Comparison of ENCODE assay signal across 1 cellular context in the genomic region with DNA sequence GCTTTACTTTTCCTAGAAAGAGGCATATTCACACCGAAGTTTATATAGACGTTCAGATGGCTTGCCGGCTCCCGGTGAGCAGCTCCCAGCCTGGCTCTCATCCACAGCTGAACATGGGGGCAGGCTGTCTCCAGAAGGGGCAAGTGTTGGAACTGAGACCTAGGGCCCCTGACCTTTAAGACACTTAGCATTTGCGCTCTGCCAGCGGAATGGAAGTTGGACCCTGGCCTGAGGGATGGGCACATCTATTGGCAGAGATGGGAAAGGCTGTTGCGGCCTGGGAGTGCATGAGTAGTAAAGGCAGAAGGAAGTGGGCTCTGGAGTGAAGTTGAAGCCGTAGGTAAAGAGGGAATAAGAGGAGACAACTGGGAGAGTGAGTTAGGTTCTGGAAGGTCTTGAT.
TF ChIP-seq lines count a peak whose summit lies in the region.

No MANE protein-coding gene starts in this region.

TF ChIP-seq in HepG2, 621 proteins besides CTCF, POLR2A, EP300 and RAD21:
- TF ChIP-seq AGO2 (optimal IDR thresholded peaks at IDR 0.05; ENCODE audit: low read depth, low read length) (no peak), ZBTB33 (CRISPR knock-in tag; IDR thresholded peaks at IDR 0.05) (peak; percentile 71; the same call in 1 of the 2 replicates), BCL6 (CRISPR knock-in tag; IDR thresholded peaks at IDR 0.05) (peak; percentile 75; the same call in 1 of the 2 replicates)
